In the genomic region with DNA sequence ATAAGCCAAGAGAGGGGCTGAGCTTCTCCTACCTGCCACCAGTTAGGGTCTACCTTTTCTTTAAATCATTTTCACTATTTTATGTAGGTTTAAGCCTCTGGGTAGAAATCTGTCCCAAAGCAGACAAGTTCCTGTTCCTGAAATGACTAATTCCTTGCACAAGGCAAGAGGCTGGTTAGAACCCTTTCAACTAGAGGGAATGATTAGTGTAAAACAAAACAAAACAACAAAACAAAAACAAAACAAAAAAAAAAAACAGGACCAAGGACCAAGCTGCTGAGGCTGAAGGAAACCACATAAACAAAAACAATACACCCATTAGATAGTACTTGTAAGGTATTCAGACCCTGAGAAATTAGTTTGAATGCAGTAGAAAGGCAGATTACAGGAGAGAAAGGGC, we compare ENCODE assay signal across 1 cellular context.
TF ChIP-seq lines count a peak whose summit lies in the region.

No MANE protein-coding gene starts in this region.

TF ChIP-seq in IMR-90, 13 proteins besides CTCF, POLR2A, EP300 and RAD21 (continued from another document):
- TF ChIP-seq, protein P1, sequence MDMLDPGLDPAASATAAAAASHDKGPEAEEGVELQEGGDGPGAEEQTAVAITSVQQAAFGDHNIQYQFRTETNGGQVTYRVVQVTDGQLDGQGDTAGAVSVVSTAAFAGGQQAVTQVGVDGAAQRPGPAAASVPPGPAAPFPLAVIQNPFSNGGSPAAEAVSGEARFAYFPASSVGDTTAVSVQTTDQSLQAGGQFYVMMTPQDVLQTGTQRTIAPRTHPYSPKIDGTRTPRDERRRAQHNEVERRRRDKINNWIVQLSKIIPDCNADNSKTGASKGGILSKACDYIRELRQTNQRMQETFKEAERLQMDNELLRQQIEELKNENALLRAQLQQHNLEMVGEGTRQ (IDR thresholded peaks at IDR 0.05; ENCODE audit: low read depth, low read length): no peak
